Comparison of ENCODE assay signal across 31 cellular contexts in the genomic region with DNA sequence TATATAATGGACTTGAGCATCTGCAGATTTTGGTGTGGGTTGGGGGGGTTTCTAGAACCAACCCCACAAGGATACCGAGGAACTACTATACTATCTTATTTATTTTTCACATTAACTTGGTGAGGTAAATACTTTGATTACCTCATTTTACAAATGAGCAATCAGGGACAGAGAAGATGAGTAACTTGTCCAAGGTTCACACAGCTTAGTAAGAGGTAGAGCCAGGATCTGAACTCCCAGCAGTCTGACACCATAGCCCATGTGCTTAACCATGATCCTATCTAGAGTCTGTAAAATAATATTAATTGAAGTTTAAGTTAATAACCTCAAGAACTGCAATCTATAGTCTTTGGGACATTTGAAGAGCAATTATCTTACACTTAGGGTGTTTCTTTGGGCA.
"Had no signal": no experiment of that assay in that cellular context is flagged by ENCODE, and none has a peak within 500 bp of the region (broad histone marks: within the 10 kb centered on the region; RNA-seq: fewer than 3 reads in every experiment).

No MANE protein-coding gene starts in this region.

- ATAC-seq: natural killer cell; psoas muscle; right cardiac atrium; stimulated activated memory B cell treated with anti-CD40 and anti-IgM and Interleukin-4, amounts not matched to agents 10 μg/mL and 1 μg/mL and 100 μg/mL, for 72 hours; stimulated activated naive CD8-positive, alpha-beta T cell treated with anti-CD3 and anti-CD28 coated beads, Interleukin-15, amount 100 ng/mL, for 72 hours; stimulated activated naive CD8-positive, alpha-beta T cell treated with anti-CD3 and anti-CD28 coated beads, Interleukin-15, Interleukin-2, amounts not matched to agents 100 U/mL and 50 U/mL, for 24 hours; upper lobe of right lung had no signal

- H3K4me1 ChIP-seq: neural progenitor cell, parathyroid adenoma had no signal

- H3K4me3 Mint-ChIP-seq: natural killer cell; nephron; neural progenitor cell; stimulated activated memory B cell treated with anti-CD40 and anti-IgM and Interleukin-4, amounts not matched to agents 10 μg/mL and 1 μg/mL and 100 μg/mL, for 72 hours; stimulated activated naive CD8-positive, alpha-beta T cell treated with anti-CD3 and anti-CD28 coated beads, Interleukin-15, amount 100 ng/mL, for 72 hours; type B pancreatic cell had no signal

- H3K4me1 Mint-ChIP-seq: nephron, neural progenitor cell had no signal

- H3K36me3 ChIP-seq: ovary, uterus had no signal

- H3K4me2 ChIP-seq: neural progenitor cell, smooth muscle cell had no signal

- H3K9me3 Mint-ChIP-seq: natural killer cell; neural progenitor cell; stimulated activated memory B cell treated with anti-CD40 and anti-IgM and Interleukin-4, amounts not matched to agents 10 μg/mL and 1 μg/mL and 100 μg/mL, for 72 hours; stimulated activated naive CD8-positive, alpha-beta T cell treated with anti-CD3 and anti-CD28 coated beads, Interleukin-15, amount 100 ng/mL, for 72 hours; type B pancreatic cell had no signal

- DNase-seq: natural killer cell; occipital lobe; ovary; posterior cingulate gyrus; psoas muscle; right cardiac atrium; right lobe of liver; sigmoid colon; spleen; stimulated activated CD4-positive, alpha-beta T cell treated with anti-CD3 and anti-CD28 coated beads, Interleukin-12 subunit alpha, Interleukin-12 subunit beta, amount 100 ng/mL, for 4 hours; stimulated activated CD4-positive, alpha-beta T cell treated with anti-CD3 and anti-CD28 coated beads, Interleukin-1b, Interleukin-23, amount 100 ng/mL, for 48 hours; stimulated activated CD4-positive, alpha-beta T cell treated with anti-CD3 and anti-CD28 coated beads, Interleukin-4, amount 100 ng/mL, for 1 hour; stimulated activated CD4-positive, alpha-beta T cell treated with anti-CD3 and anti-CD28 coated beads, Interleukin-4, amount 100 ng/mL, for 4 hours; stimulated activated CD8-positive, alpha-beta memory T cell treated with anti-CD3 and anti-CD28 coated beads, Interleukin-4, amount 100 ng/mL, for 48 hours; stimulated activated naive CD4-positive, alpha-beta T cell; stimulated activated naive CD8-positive, alpha-beta T cell treated with anti-CD3 and anti-CD28 coated beads, Interleukin-15, amount 100 ng/mL, for 72 hours; stimulated activated naive CD8-positive, alpha-beta T cell treated with anti-CD3 and anti-CD28 coated beads, Interleukin-15, Interleukin-2, amounts not matched to agents 100 U/mL and 50 U/mL, for 24 hours; substantia nigra; testis; tibial artery; transverse colon; upper lobe of right lung; uterus had no signal

- H3K9ac ChIP-seq: neural progenitor cell, parathyroid adenoma had no signal

- H3K27ac Mint-ChIP-seq: natural killer cell; nephron; neural progenitor cell; progenitor cell of endocrine pancreas; stimulated activated memory B cell treated with anti-CD40 and anti-IgM and Interleukin-4, amounts not matched to agents 10 μg/mL and 1 μg/mL and 100 μg/mL, for 72 hours; stimulated activated naive CD8-positive, alpha-beta T cell treated with anti-CD3 and anti-CD28 coated beads, Interleukin-15, amount 100 ng/mL, for 72 hours; type B pancreatic cell had no signal

- H3K27ac ChIP-seq: neural progenitor cell, ovary, parathyroid adenoma, psoas muscle, right lobe of liver, spleen, suprapubic skin, testis, tibial artery, transverse colon, upper lobe of right lung, uterus had no signal

- H2AFZ ChIP-seq: neural progenitor cell, parathyroid adenoma had no signal

- H3K27me3 ChIP-seq: neural progenitor cell, ovary, right lobe of liver, sigmoid colon, spleen, suprapubic skin, testis, tibial artery, transverse colon, upper lobe of right lung, uterus had no signal

- H3K9me3 ChIP-seq: ovary, psoas muscle, right lobe of liver, sigmoid colon, spleen, suprapubic skin, testis, tibial artery, transverse colon, upper lobe of right lung, uterus had no signal

- H3K4me3 ChIP-seq: neural progenitor cell, ovary, psoas muscle, right lobe of liver, sigmoid colon, smooth muscle cell, spleen, suprapubic skin, testis, tibial artery, transverse colon, upper lobe of right lung, uterus had no signal

- H3K27me3 Mint-ChIP-seq: progenitor cell of endocrine pancreas; stimulated activated memory B cell treated with anti-CD40 and anti-IgM and Interleukin-4, amounts not matched to agents 10 μg/mL and 1 μg/mL and 100 μg/mL, for 72 hours; stimulated activated naive CD8-positive, alpha-beta T cell treated with anti-CD3 and anti-CD28 coated beads, Interleukin-15, amount 100 ng/mL, for 72 hours; type B pancreatic cell had no signal

- H3K79me2 ChIP-seq: parathyroid adenoma had no signal
